Comparison of ENCODE assay signal across 18 cellular contexts in the genomic region with DNA sequence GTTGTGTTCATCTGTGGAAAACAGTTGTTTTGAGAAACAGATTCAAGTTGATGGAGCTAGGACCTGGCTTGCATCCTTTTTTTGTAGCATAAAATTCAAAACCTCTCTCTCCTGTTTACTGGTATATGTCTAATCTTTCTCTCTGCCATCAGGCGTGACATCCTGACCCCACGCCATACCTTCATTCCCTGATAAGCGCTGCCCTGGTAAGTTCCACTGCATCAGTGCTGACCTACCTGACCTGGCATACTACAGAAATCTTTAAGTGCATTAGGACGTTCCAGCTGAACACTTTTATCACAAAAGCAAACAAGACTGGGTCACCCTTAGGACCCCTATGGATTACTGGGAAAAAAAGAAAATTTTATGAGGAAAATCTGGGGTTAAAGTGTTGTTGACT.
DNase-seq lines count a peak whose midpoint lies in the region; ATAC-seq and TF ChIP-seq lines count a peak whose summit lies in the region.
"Had no signal": no experiment of that assay in that cellular context is flagged by ENCODE, and none has a peak within 500 bp of the region (broad histone marks: within the 10 kb centered on the region; RNA-seq: fewer than 3 reads in every experiment).

No MANE protein-coding gene starts in this region.

- no peaks in the 10 kb centered on the region for H3K27me3 ChIP-seq in duodenal mucosa (ENCODE audit: control insufficient read depth in 1 of 2, insufficient read depth in 2 of 2, low read length in 2 of 2)
- H3K27me3 ChIP-seq: MG63 had no signal

- peak overlapping the region; percentile 7 to 28 for H3K9ac ChIP-seq in duodenal mucosa (ENCODE audit: low read depth in 1 of 2, low read length in 2 of 2)
- H3K9ac ChIP-seq: KMS-11, SK-N-SH had no signal

- H3K4me1 ChIP-seq in duodenal mucosa (ENCODE audit: control insufficient read depth in 1 of 2, insufficient read depth in 2 of 2, low read length in 2 of 2) = peaks cover 30 to 45% of the 10 kb centered on the region in 2 donors

- H3K36me3 Mint-ChIP-seq in progenitor cell of endocrine pancreas (ENCODE audit: insufficient read depth) = peaks cover 2% of the 10 kb centered on the region
- peaks cover 24% of the 10 kb centered on the region for H3K36me3 Mint-ChIP-seq in nephron progenitor cell (ENCODE audit: low read depth)

- no peaks in the 10 kb centered on the region for H3K9me3 ChIP-seq in duodenal mucosa (ENCODE audit: control insufficient read depth in 1 of 2, low read length in 2 of 2)
- H3K9me3 ChIP-seq: MG63, SK-N-SH had no signal

- TF ChIP-seq CTCF in C4-2B (conservative IDR thresholded peaks at IDR 0.05) (no peak), progenitor cell of endocrine pancreas (IDR thresholded peaks at IDR 0.05; ENCODE audit: unreplicated experiment) (no peak), nephron progenitor cell (IDR thresholded peaks at IDR 0.05) (no peak)

- H3K4me3 ChIP-seq in duodenal mucosa (ENCODE audit: low read depth in 1 of 2, low read length in 2 of 2) = no peak overlapping the region
- H3K4me3 ChIP-seq: MG63 had no signal

- H3K4me3 Mint-ChIP-seq in progenitor cell of endocrine pancreas (ENCODE audit: low read depth) = no peak overlapping the region
- H3K4me3 Mint-ChIP-seq in nephron progenitor cell = no peak overlapping the region
- H3K4me3 Mint-ChIP-seq: H9 had no signal

- H3K27ac Mint-ChIP-seq in progenitor cell of endocrine pancreas (peak overlapping the region; percentile 60), nephron progenitor cell (no peak overlapping the region)
- H3K27ac Mint-ChIP-seq: H9 had no signal

- DNase-seq in LoVo (ENCODE audit: low spot score) (peak; percentile 23), progenitor cell of endocrine pancreas (ENCODE audit: low spot score, unreplicated experiment) (no peak), GM19238 (ENCODE audit: insufficient read length, low spot score) (no peak), nephron progenitor cell (no peak)
- no peak for DNase-seq in stimulated activated CD4-positive, alpha-beta T cell treated with anti-CD3 and anti-CD28 coated beads, Interleukin-15, amount 100 ng/mL, for 24 hours
- DNase-seq: C1 segment of cervical spinal cord, H9, NCI-H1092, NCI-H2081 treated with DMSO at 0.1 percent for 48 hours, NCI-H510A treated with DMSO at 0.1 percent for 48 hours, NCI-H82, SK-N-SH had no signal

- H3K27me3 Mint-ChIP-seq in progenitor cell of endocrine pancreas (peaks cover 7% of the 10 kb centered on the region), nephron progenitor cell (ENCODE audit: low read depth, poor library complexity) (peaks cover 3% of the 10 kb centered on the region)

- H3K27ac ChIP-seq in C4-2B (peak overlapping the region; percentile 80; the same call in 1 of the 2 replicates), duodenal mucosa (ENCODE audit: low read depth, low read length) (peak overlapping the region; percentile 54)
- H3K27ac ChIP-seq: KMS-11 had no signal

- peaks cover 21% of the 10 kb centered on the region for H3K4me1 Mint-ChIP-seq in progenitor cell of endocrine pancreas (ENCODE audit: low read depth)
- H3K4me1 Mint-ChIP-seq in nephron progenitor cell = peaks cover 39% of the 10 kb centered on the region
- H3K4me1 Mint-ChIP-seq: H9 had no signal

- no peak for ATAC-seq in HG03571 (IDR thresholded peaks at IDR 0.05; ENCODE audit: unreplicated experiment)
- ATAC-seq: Right ventricle myocardium inferior had no signal

- H3K9me3 Mint-ChIP-seq in progenitor cell of endocrine pancreas (ENCODE audit: low read depth) (no peaks in the 10 kb centered on the region), nephron progenitor cell (no peaks in the 10 kb centered on the region)
- H3K9me3 Mint-ChIP-seq: H9 had no signal

- no peaks in the 10 kb centered on the region for H3K36me3 ChIP-seq in duodenal mucosa (ENCODE audit: control insufficient read depth in 1 of 2, insufficient read depth in 2 of 2, low read length in 2 of 2)
- H3K36me3 ChIP-seq: MG63 had no signal
